Comparison of ENCODE assay signal across 1 cellular context in the genomic region with DNA sequence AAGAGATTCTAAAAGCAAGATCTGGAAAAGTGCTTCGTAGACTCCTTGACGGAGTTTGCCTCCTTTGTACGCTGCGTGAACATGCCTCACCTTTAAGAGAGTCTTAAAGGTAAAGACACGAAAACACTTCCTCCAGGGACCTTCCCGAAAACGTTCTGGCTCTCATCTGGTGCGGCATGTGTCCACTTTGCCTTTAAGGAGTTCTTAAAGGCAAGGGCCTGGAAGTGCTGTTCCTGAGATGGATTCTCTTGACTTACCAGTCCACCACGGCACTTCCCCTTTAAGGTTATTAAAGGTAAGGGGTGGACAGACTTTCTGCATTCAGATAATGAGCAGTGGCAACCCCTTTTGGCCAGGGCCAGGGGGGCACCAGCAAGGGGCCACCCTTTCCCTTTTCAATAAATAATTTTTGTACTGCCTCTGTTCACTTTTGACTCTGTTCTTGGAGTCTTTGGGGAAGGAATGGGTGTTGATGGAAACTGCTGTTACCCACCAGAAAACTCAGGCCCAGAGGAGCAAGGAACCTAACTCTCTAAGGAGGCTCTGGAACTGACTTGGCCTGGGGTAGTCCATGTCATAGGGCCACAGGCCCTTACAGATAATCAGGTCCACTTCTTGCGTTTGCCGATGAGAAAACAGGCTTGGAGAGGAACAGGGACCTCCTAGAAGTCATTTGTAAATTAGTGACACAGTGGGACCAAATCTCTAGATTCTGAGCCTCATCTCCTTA.
TF ChIP-seq lines count a peak whose summit lies in the region.

No MANE protein-coding gene starts in this region.

TF ChIP-seq in GM23338, 12 proteins besides CTCF, POLR2A, EP300 and RAD21:
- TF ChIP-seq, protein P1, sequence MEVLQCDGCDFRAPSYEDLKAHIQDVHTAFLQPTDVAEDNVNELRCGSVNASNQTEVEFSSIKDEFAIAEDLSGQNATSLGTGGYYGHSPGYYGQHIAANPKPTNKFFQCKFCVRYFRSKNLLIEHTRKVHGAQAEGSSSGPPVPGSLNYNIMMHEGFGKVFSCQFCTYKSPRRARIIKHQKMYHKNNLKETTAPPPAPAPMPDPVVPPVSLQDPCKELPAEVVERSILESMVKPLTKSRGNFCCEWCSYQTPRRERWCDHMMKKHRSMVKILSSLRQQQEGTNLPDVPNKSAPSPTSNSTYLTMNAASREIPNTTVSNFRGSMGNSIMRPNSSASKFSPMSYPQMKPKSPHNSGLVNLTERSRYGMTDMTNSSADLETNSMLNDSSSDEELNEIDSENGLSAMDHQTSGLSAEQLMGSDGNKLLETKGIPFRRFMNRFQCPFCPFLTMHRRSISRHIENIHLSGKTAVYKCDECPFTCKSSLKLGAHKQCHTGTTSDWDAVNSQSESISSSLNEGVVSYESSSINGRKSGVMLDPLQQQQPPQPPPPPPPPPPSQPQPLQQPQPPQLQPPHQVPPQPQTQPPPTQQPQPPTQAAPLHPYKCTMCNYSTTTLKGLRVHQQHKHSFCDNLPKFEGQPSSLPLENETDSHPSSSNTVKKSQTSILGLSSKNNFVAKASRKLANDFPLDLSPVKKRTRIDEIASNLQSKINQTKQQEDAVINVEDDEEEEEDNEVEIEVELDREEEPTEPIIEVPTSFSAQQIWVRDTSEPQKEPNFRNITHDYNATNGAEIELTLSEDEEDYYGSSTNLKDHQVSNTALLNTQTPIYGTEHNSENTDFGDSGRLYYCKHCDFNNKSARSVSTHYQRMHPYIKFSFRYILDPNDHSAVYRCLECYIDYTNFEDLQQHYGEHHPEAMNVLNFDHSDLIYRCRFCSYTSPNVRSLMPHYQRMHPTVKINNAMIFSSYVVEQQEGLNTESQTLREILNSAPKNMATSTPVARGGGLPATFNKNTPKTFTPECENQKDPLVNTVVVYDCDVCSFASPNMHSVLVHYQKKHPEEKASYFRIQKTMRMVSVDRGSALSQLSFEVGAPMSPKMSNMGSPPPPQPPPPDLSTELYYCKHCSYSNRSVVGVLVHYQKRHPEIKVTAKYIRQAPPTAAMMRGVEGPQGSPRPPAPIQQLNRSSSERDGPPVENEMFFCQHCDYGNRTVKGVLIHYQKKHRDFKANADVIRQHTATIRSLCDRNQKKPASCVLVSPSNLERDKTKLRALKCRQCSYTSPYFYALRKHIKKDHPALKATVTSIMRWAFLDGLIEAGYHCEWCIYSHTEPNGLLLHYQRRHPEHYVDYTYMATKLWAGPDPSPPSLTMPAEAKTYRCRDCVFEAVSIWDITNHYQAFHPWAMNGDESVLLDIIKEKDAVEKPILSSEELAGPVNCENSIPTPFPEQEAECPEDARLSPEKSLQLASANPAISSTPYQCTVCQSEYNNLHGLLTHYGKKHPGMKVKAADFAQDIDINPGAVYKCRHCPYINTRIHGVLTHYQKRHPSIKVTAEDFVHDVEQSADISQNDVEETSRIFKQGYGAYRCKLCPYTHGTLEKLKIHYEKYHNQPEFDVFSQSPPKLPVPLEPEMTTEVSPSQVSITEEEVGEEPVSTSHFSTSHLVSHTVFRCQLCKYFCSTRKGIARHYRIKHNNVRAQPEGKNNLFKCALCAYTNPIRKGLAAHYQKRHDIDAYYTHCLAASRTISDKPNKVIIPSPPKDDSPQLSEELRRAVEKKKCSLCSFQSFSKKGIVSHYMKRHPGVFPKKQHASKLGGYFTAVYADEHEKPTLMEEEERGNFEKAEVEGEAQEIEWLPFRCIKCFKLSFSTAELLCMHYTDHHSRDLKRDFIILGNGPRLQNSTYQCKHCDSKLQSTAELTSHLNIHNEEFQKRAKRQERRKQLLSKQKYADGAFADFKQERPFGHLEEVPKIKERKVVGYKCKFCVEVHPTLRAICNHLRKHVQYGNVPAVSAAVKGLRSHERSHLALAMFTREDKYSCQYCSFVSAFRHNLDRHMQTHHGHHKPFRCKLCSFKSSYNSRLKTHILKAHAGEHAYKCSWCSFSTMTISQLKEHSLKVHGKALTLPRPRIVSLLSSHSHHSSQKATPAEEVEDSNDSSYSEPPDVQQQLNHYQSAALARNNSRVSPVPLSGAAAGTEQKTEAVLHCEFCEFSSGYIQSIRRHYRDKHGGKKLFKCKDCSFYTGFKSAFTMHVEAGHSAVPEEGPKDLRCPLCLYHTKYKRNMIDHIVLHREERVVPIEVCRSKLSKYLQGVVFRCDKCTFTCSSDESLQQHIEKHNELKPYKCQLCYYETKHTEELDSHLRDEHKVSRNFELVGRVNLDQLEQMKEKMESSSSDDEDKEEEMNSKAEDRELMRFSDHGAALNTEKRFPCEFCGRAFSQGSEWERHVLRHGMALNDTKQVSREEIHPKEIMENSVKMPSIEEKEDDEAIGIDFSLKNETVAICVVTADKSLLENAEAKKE (CRISPR knock-in tag; IDR thresholded peaks at IDR 0.05) = no peak
- TF ChIP-seq STAT1 (IDR thresholded peaks at IDR 0.05; ENCODE audit: unreplicated experiment) = no peak
- TF ChIP-seq POLR2AphosphoS5 (IDR thresholded peaks at IDR 0.05; ENCODE audit: low read depth) = no peak; the same call in 1 of the 2 replicates
- TF ChIP-seq ZNF114 (CRISPR knock-in tag; IDR thresholded peaks at IDR 0.05) = no peak
- no peak for TF ChIP-seq ZNF331 (CRISPR knock-in tag; IDR thresholded peaks at IDR 0.05; ENCODE audit: low read depth)
- TF ChIP-seq EZH2 (IDR thresholded peaks at IDR 0.05; ENCODE audit: low read depth, unreplicated experiment) = no peak
- TF ChIP-seq, protein P2, sequence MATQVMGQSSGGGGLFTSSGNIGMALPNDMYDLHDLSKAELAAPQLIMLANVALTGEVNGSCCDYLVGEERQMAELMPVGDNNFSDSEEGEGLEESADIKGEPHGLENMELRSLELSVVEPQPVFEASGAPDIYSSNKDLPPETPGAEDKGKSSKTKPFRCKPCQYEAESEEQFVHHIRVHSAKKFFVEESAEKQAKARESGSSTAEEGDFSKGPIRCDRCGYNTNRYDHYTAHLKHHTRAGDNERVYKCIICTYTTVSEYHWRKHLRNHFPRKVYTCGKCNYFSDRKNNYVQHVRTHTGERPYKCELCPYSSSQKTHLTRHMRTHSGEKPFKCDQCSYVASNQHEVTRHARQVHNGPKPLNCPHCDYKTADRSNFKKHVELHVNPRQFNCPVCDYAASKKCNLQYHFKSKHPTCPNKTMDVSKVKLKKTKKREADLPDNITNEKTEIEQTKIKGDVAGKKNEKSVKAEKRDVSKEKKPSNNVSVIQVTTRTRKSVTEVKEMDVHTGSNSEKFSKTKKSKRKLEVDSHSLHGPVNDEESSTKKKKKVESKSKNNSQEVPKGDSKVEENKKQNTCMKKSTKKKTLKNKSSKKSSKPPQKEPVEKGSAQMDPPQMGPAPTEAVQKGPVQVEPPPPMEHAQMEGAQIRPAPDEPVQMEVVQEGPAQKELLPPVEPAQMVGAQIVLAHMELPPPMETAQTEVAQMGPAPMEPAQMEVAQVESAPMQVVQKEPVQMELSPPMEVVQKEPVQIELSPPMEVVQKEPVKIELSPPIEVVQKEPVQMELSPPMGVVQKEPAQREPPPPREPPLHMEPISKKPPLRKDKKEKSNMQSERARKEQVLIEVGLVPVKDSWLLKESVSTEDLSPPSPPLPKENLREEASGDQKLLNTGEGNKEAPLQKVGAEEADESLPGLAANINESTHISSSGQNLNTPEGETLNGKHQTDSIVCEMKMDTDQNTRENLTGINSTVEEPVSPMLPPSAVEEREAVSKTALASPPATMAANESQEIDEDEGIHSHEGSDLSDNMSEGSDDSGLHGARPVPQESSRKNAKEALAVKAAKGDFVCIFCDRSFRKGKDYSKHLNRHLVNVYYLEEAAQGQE (IDR thresholded peaks at IDR 0.05; ENCODE audit: unreplicated experiment) = no peak
- TF ChIP-seq, protein P3, sequence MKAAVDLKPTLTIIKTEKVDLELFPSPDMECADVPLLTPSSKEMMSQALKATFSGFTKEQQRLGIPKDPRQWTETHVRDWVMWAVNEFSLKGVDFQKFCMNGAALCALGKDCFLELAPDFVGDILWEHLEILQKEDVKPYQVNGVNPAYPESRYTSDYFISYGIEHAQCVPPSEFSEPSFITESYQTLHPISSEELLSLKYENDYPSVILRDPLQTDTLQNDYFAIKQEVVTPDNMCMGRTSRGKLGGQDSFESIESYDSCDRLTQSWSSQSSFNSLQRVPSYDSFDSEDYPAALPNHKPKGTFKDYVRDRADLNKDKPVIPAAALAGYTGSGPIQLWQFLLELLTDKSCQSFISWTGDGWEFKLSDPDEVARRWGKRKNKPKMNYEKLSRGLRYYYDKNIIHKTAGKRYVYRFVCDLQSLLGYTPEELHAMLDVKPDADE (IDR thresholded peaks at IDR 0.05) = no peak
- TF ChIP-seq NANOG (IDR thresholded peaks at IDR 0.05; ENCODE audit: borderline replicate concordance) = no peak
- TF ChIP-seq CREB1 (CRISPR knock-in tag; IDR thresholded peaks at IDR 0.05; ENCODE audit: low read depth) = no peak
- no peak for TF ChIP-seq EZH2phosphoT487 (IDR thresholded peaks at IDR 0.05; ENCODE audit: unreplicated experiment)
- no peak for TF ChIP-seq JUNB (IDR thresholded peaks at IDR 0.05; ENCODE audit: unreplicated experiment)
